In genomic region chr17:7572588-7573323, GRCh38 we compare ENCODE assay signal across 8 cellular contexts. TPM values are rescaled to one million over a fixed set of nuclear protein-coding genes. Genes with fewer than 3 reads are reported as not detected.
DNase-seq lines count a peak whose midpoint lies in the region; ATAC-seq, FAIRE-seq and TF ChIP-seq lines count a peak whose summit lies in the region.

No MANE protein-coding gene starts in this region.

- H4K20me1 ChIP-seq in endothelial cell of umbilical vein (replicated peaks; ENCODE audit: control insufficient read depth, extremely low read depth, insufficient read depth, low read length), result peaks cover 9% of the 10 kb centered on the region

- intact Hi-C loops in endothelial cell of umbilical vein (cut with micrococcal nuclease), result loop anchor here (1.0 to 5.0 kb wide), 6 partner anchors 11 to 265 kb away; partner anchors contain the start of genes MPDU1, POLR2A, SENP3 and WRAP53

- H3K4me3 Mint-ChIP-seq in CD8-positive, alpha-beta memory T cell, result peak overlapping the region; percentile 93 to 98 (median 96)

- peaks cover 51% of the 10 kb centered on the region for H3K79me2 ChIP-seq in endothelial cell of umbilical vein (ENCODE audit: control insufficient read depth, insufficient read depth, low read length)

- H3K4me2 ChIP-seq in endothelial cell of umbilical vein (ENCODE audit: insufficient read depth, low read length), result no peak overlapping the region

- no peak overlapping the region for H2AFZ ChIP-seq in endothelial cell of umbilical vein (ENCODE audit: low read depth, low read length)

- peak; percentile 100 for FAIRE-seq in endothelial cell of umbilical vein (lab: Jason Lieb, UNC)

- TF ChIP-seq CTCF in endothelial cell of umbilical vein (IDR thresholded peaks at IDR 0.05; ENCODE audit: extremely low read depth in 1 of 2, insufficient read depth in 1 of 2, low read depth in 1 of 2, low read length in 2 of 2), result no peak

- H3K36me3 Mint-ChIP-seq in CD8-positive, alpha-beta memory T cell, result peaks cover 21 to 84% (median 22%) of the 10 kb centered on the region in 3 donors

- peak overlapping the region; percentile 98 for H3K4me3 ChIP-seq in CD8-positive, alpha-beta memory T cell (ENCODE audit: low read length)
- H3K4me3 ChIP-seq in endothelial cell of umbilical vein (replicated peaks in 1 of 3; ENCODE audit: insufficient read depth in 1 of 3, low read depth in 1 of 3, low read length in 3 of 3), result peak overlapping the region; percentile 86 to 96 (median 87)
- H3K4me3 ChIP-seq in mononuclear cell (ENCODE audit: low read length), result peak overlapping the region; percentile 96

- peaks cover 0 to 7% of the 10 kb centered on the region in 2 donors for H3K27me3 Mint-ChIP-seq in CD8-positive, alpha-beta memory T cell

- H3K36me3 ChIP-seq in CD8-positive, alpha-beta memory T cell (ENCODE audit: insufficient read depth, low read length), result peaks cover 54% of the 10 kb centered on the region
- H3K36me3 ChIP-seq in endothelial cell of umbilical vein (ENCODE audit: control insufficient read depth in 2 of 2, extremely low read depth in 1 of 2, insufficient read depth in 2 of 2, low read length in 2 of 2), result peaks cover 30 to 49% of the 10 kb centered on the region in 2 experiments

- peak; percentile 99 to 100 (median 100) for DNase-seq in CD8-positive, alpha-beta memory T cell
- DNase-seq in HuH-7.5 (ENCODE audit: low spot score), result peak; percentile 96
- DNase-seq in OCI-M2 (lab: John Stamatoyannopoulos, UW; ENCODE audit: unreplicated experiment), result peak; percentile 96
- peak; percentile 99 for DNase-seq in activated T-cell treated with anti-CD3 and anti-CD28 coated beads for 4 hours
- peak; percentile 100 for DNase-seq in endothelial cell of umbilical vein (ENCODE audit: low read depth, low spot score)
- peak; percentile 99 to 100 for DNase-seq in stimulated activated CD8-positive, alpha-beta memory T cell treated with anti-CD3 and anti-CD28 coated beads, Interleukin-4, amount 100 ng/mL, for 4 hours (ENCODE audit: low read depth in 2 of 2, low spot score in 1 of 2)

- no peaks in the 10 kb centered on the region for H3K9me1 ChIP-seq in endothelial cell of umbilical vein (replicated peaks; ENCODE audit: control insufficient read depth, extremely low read depth, insufficient read depth, low read length)

- H3K27me3 ChIP-seq in CD8-positive, alpha-beta memory T cell (ENCODE audit: insufficient read depth, low read length, poor library complexity, severe bottlenecking), result no peaks in the 10 kb centered on the region
- H3K27me3 ChIP-seq in endothelial cell of umbilical vein (ENCODE audit: control insufficient read depth in 2 of 2, insufficient read depth in 2 of 2, low read length in 2 of 2) (no peaks in the 10 kb centered on the region), mononuclear cell (ENCODE audit: insufficient read depth, low read length) (no peaks in the 10 kb centered on the region)

- no TSS peak for BruUV-seq in endothelial cell of umbilical vein (replicated peaks; lab: Mats Ljungman, UMichigan)

- POLR2A ChIA-PET in CD8-positive, alpha-beta memory T cell (lab: Charles Lee), result interaction anchor here (0.6 to 4.1 kb wide), 15 partner anchors 11 to 321 kb away, joined by 3 to 52 read pairs (median 5); partner anchors contain the start of genes ACAP1, CTDNEP1, FXR2 and MPDU1
- POLR2A ChIA-PET in endothelial cell of umbilical vein (lab: Charles Lee), result interaction anchor here (1.0 to 2.1 kb wide), 4 partner anchors 10 to 114 kb away, joined by 3 to 9 read pairs (median 6); partner anchors contain the start of genes MPDU1, POLR2A, TP53 and WRAP53

- CTCF ChIA-PET in CD8-positive, alpha-beta memory T cell (lab: Charles Lee), result interaction anchor here (1.0 to 2.9 kb wide), 6 partner anchors 12 to 137 kb away, joined by 3 to 11 read pairs (median 6); partner anchors contain the start of genes SENP3, SOX15 and TMEM102
- CTCF ChIA-PET in endothelial cell of umbilical vein (lab: Charles Lee), result interaction anchor here (1.6 to 6.2 kb wide), 4 partner anchors 11 to 115 kb away, joined by 5 to 40 read pairs (median 10); partner anchors contain the start of genes MPDU1, SOX15, TP53 and WRAP53

- peaks cover 39 to 55% (median 48%) of the 10 kb centered on the region in 3 donors for H3K4me1 Mint-ChIP-seq in CD8-positive, alpha-beta memory T cell

- peak overlapping the region; percentile 98 for H3K9ac ChIP-seq in endothelial cell of umbilical vein (replicated peaks; ENCODE audit: extremely low read depth, insufficient read depth, low read length)

- TF ChIP-seq POLR2A in endothelial cell of umbilical vein (IDR thresholded peaks at IDR 0.05; ENCODE audit: low read depth, low read length), result peak; percentile 99

- H3K9me3 ChIP-seq in CD8-positive, alpha-beta memory T cell (ENCODE audit: low read length), result no peaks in the 10 kb centered on the region
- H3K9me3 ChIP-seq in endothelial cell of umbilical vein (replicated peaks; ENCODE audit: control insufficient read depth, insufficient read depth, low read length), result no peaks in the 10 kb centered on the region
- H3K9me3 ChIP-seq in mononuclear cell (ENCODE audit: low read depth, low read length), result no peaks in the 10 kb centered on the region

- H3K4me1 ChIP-seq in CD8-positive, alpha-beta memory T cell (ENCODE audit: insufficient read depth, low read length), result peaks cover 31% of the 10 kb centered on the region
- H3K4me1 ChIP-seq in endothelial cell of umbilical vein (ENCODE audit: control insufficient read depth, extremely low read depth, insufficient read depth, low read length), result peaks cover 43% of the 10 kb centered on the region
- H3K4me1 ChIP-seq in mononuclear cell (ENCODE audit: insufficient read depth, low read length), result peaks cover 50% of the 10 kb centered on the region

- peaks cover 0 to 4% (median 2%) of the 10 kb centered on the region in 5 donors for H3K9me3 Mint-ChIP-seq in CD8-positive, alpha-beta memory T cell

- dilution Hi-C loops in endothelial cell of umbilical vein (cut with MboI; ENCODE audit: extremely low pct_ligation_motif_present, low sequenced_read_pairs), result no loop called here

- H3K27ac ChIP-seq in CD8-positive, alpha-beta memory T cell (ENCODE audit: low read depth, low read length), result peak overlapping the region; percentile 99
- peak overlapping the region; percentile 91 for H3K27ac ChIP-seq in endothelial cell of umbilical vein (ENCODE audit: insufficient read depth, low read depth, low read length)

- ATAC-seq in GM21381 (IDR thresholded peaks at IDR 0.05; ENCODE audit: unreplicated experiment), result peak; percentile 87

- peak overlapping the region; percentile 96 to 100 (median 98) for H3K27ac Mint-ChIP-seq in CD8-positive, alpha-beta memory T cell

RNA-seq across cellular contexts. Expression of gene CD68, which starts 6.7 kb away (rescaled TPM):
- total RNA-seq in CD8-positive, alpha-beta memory T cell, result 10 to 100 TPM; 11.1 to 12.7 TPM
- 1.2 TPM for polyA plus RNA-seq in CD8-positive, alpha-beta memory T cell
- total RNA-seq in endothelial cell of umbilical vein (2.9 and 4.5 TPM in 2 replicates), mononuclear cell (147 TPM)
- 29.1 and 30.8 TPM in 2 replicates for polyA plus RNA-seq in endothelial cell of umbilical vein
- polyA plus RNA-seq in endothelial cell of umbilical vein (2011; cell fraction: cytosol; rRNA removed), result 13.1 and 20.9 TPM in 2 replicates
- 2.1 TPM in 2 replicates for polyA plus RNA-seq in endothelial cell of umbilical vein (2011; cell fraction: nucleus; rRNA removed)
- polyA plus RNA-seq in endothelial cell of umbilical vein (2012), result 18.9 and 35.4 TPM in 2 replicates
- 9.3 and 26.8 TPM in 2 replicates for polyA minus RNA-seq in endothelial cell of umbilical vein
- 1.0 TPM for polyA minus RNA-seq in endothelial cell of umbilical vein (2011; cell fraction: cytosol; rRNA and poly(A)+ RNA removed)
- 3.0 and 4.7 TPM in 2 replicates for polyA minus RNA-seq in endothelial cell of umbilical vein (2011; cell fraction: nucleus; rRNA and poly(A)+ RNA removed)

RNA-seq across cellular contexts. Expression of gene MPDU1, which starts 10.9 kb away (rescaled TPM):
- total RNA-seq in CD8-positive, alpha-beta memory T cell, result 100 to 1,000 TPM; 115 to 124 TPM
- polyA plus RNA-seq in CD8-positive, alpha-beta memory T cell, result 40.5 TPM
- total RNA-seq in endothelial cell of umbilical vein, result 61.2 and 78.0 TPM in 2 replicates
- 368 and 384 TPM in 2 replicates for polyA plus RNA-seq in endothelial cell of umbilical vein
- 232 and 270 TPM in 2 replicates for polyA plus RNA-seq in endothelial cell of umbilical vein (2011; cell fraction: cytosol; rRNA removed)
- polyA plus RNA-seq in endothelial cell of umbilical vein (2011; cell fraction: nucleus; rRNA removed), result 167 and 168 TPM in 2 replicates
- polyA plus RNA-seq in endothelial cell of umbilical vein (2012), result 96.5 and 130 TPM in 2 replicates
- polyA minus RNA-seq in endothelial cell of umbilical vein, result 198 and 233 TPM in 2 replicates
- 61.6 TPM for polyA minus RNA-seq in endothelial cell of umbilical vein (2011; cell fraction: cytosol; rRNA and poly(A)+ RNA removed)
- 41.7 and 43.4 TPM in 2 replicates for polyA minus RNA-seq in endothelial cell of umbilical vein (2011; cell fraction: nucleus; rRNA and poly(A)+ RNA removed)
- total RNA-seq in mononuclear cell, result 48.0 TPM

RNA-seq across cellular contexts. Expression of gene SENP3, which starts 11.0 kb away (rescaled TPM):
- total RNA-seq in CD8-positive, alpha-beta memory T cell, result 100 to 1,000 TPM; 111 to 121 TPM
- 12.0 TPM for polyA plus RNA-seq in CD8-positive, alpha-beta memory T cell
- 56.5 and 63.4 TPM in 2 replicates for total RNA-seq in endothelial cell of umbilical vein
- polyA plus RNA-seq in endothelial cell of umbilical vein, result 91.6 and 96.5 TPM in 2 replicates
- 97.0 and 110 TPM in 2 replicates for polyA plus RNA-seq in endothelial cell of umbilical vein (2011; cell fraction: cytosol; rRNA removed)
- polyA plus RNA-seq in endothelial cell of umbilical vein (2011; cell fraction: nucleus; rRNA removed), result 90.0 and 99.9 TPM in 2 replicates
- polyA plus RNA-seq in endothelial cell of umbilical vein (2012), result 52.3 and 67.0 TPM in 2 replicates
- polyA minus RNA-seq in endothelial cell of umbilical vein, result 76.4 and 80.4 TPM in 2 replicates
- 67.6 TPM for polyA minus RNA-seq in endothelial cell of umbilical vein (2011; cell fraction: cytosol; rRNA and poly(A)+ RNA removed)
- polyA minus RNA-seq in endothelial cell of umbilical vein (2011; cell fraction: nucleus; rRNA and poly(A)+ RNA removed), result 21.7 and 30.4 TPM in 2 replicates
- 33.1 TPM for total RNA-seq in mononuclear cell

RNA-seq across cellular contexts. Expression of gene TNFSF13, which starts 14.2 kb away (rescaled TPM):
- 1 to 10 TPM in 1 of 2 experiments, under 1 TPM in 1; 0.80 to 1.6 TPM for total RNA-seq in CD8-positive, alpha-beta memory T cell
- polyA plus RNA-seq in CD8-positive, alpha-beta memory T cell, result not detected
- total RNA-seq in endothelial cell of umbilical vein, result 3.7 and 5.4 TPM in 2 replicates
- polyA plus RNA-seq in endothelial cell of umbilical vein, result 3.6 and 4.3 TPM in 2 replicates
- 2.7 and 2.8 TPM in 2 replicates for polyA plus RNA-seq in endothelial cell of umbilical vein (2011; cell fraction: cytosol; rRNA removed)
- 4.2 and 6.2 TPM in 2 replicates for polyA plus RNA-seq in endothelial cell of umbilical vein (2011; cell fraction: nucleus; rRNA removed)
- 3.0 and 4.0 TPM in 2 replicates for polyA plus RNA-seq in endothelial cell of umbilical vein (2012)
- 2.5 and 3.1 TPM in 2 replicates for polyA minus RNA-seq in endothelial cell of umbilical vein
- 3.1 TPM for polyA minus RNA-seq in endothelial cell of umbilical vein (2011; cell fraction: cytosol; rRNA and poly(A)+ RNA removed)
- polyA minus RNA-seq in endothelial cell of umbilical vein (2011; cell fraction: nucleus; rRNA and poly(A)+ RNA removed), result 2.5 TPM in 2 replicates
- total RNA-seq in mononuclear cell, result 44.9 TPM

RNA-seq across cellular contexts. Expression of gene SOX15, which starts 17.1 kb away (rescaled TPM):
- total RNA-seq in CD8-positive, alpha-beta memory T cell, result under 1 TPM; 0.29 to 0.31 TPM
- polyA plus RNA-seq in CD8-positive, alpha-beta memory T cell, result not detected
- total RNA-seq in endothelial cell of umbilical vein, result 0.39 and 0.46 TPM in 2 replicates
- 0.19 and 0.26 TPM in 2 replicates for polyA plus RNA-seq in endothelial cell of umbilical vein
- polyA plus RNA-seq in endothelial cell of umbilical vein (2011; cell fraction: cytosol; rRNA removed), result 0.08 and 0.16 TPM in 2 replicates
- 0.28 and 0.67 TPM in 2 replicates for polyA plus RNA-seq in endothelial cell of umbilical vein (2011; cell fraction: nucleus; rRNA removed)
- polyA plus RNA-seq in endothelial cell of umbilical vein (2012), result 0.48 and 1.0 TPM in 2 replicates
- 0.53 TPM in 1 of 2 replicates, not detected in the other for polyA minus RNA-seq in endothelial cell of umbilical vein
- polyA minus RNA-seq in endothelial cell of umbilical vein (2011; cell fraction: cytosol; rRNA and poly(A)+ RNA removed), result not detected
- 0.58 and 0.67 TPM in 2 replicates for polyA minus RNA-seq in endothelial cell of umbilical vein (2011; cell fraction: nucleus; rRNA and poly(A)+ RNA removed)
- total RNA-seq in mononuclear cell, result 0.52 TPM

Comparison
In these comparisons a context has a peak if more than half of its experiments do, and no peak if none do; other contexts are left out.
1. Peak in every context shown above with its lines: DNase-seq, ATAC-seq, H3K4me3 ChIP-seq and H3K27ac ChIP-seq.
2. RNA of gene CD68, which starts 6.7 kb away (total RNA-seq): 147 TPM in mononuclear cell (single experiment); 11.1 to 12.7 TPM in CD8-positive, alpha-beta memory T cell and 2.9 to 4.5 TPM in endothelial cell of umbilical vein; every median in the first group is over 10 times any median in the second.